Comparison of ENCODE assay signal across 13 cellular contexts in genomic region chr10:63553473-63553872, GRCh38. TPM values are rescaled to one million over a fixed set of nuclear protein-coding genes. Genes with fewer than 3 reads are reported as not detected.
DNase-seq lines count a peak whose midpoint lies in the region; ATAC-seq and TF ChIP-seq lines count a peak whose summit lies in the region.
"Had no signal": no experiment of that assay in that cellular context is flagged by ENCODE, and none has a peak within 500 bp of the region (broad histone marks: within the 10 kb centered on the region; RNA-seq: fewer than 3 reads in every experiment).

No MANE protein-coding gene starts in this region.

- H3K27me3 ChIP-seq in HCT116 (ENCODE audit: insufficient read depth, low read length) = no peaks in the 10 kb centered on the region
- H3K27me3 ChIP-seq: body of pancreas had no signal

- no peaks in the 10 kb centered on the region for H3K36me3 ChIP-seq in HCT116 (ENCODE audit: control insufficient read depth in 1 of 2, insufficient read depth in 2 of 2, low read length in 2 of 2)
- H3K36me3 ChIP-seq: lower lobe of right lung had no signal

- POLR2A ChIA-PET in HCT116 (lab: Charles Lee) = interaction anchor here (0.6 kb wide), 1 partner anchor 36 kb away, joined by 3 read pairs; no protein-coding TSS in a partner anchor

- no peaks in the 10 kb centered on the region for H3K9me2 ChIP-seq in HCT116 (ENCODE audit: insufficient read depth)

- RAD21 ChIA-PET in HCT116 (lab: Charles Lee; ENCODE audit: low non-redundant PET in 1 of 2, low total read pairs in 2 of 2, uncharacterized antibody in 2 of 2, unreplicated experiment in 2 of 2) = no interaction called here

- H3K27ac ChIP-seq in HCT116 (ENCODE audit: low read depth, low read length) = peak overlapping the region; percentile 84
- H3K27ac ChIP-seq: body of pancreas, lower lobe of right lung had no signal

- no peak overlapping the region for H2AFZ ChIP-seq in HCT116 (ENCODE audit: low read depth, low read length, poor library complexity, severe bottlenecking)

- DNase-seq in A172 (ENCODE audit: low spot score) = peak; percentile 28
- DNase-seq in HCT116 (ENCODE audit: low read depth, low spot score) = peak; percentile 23
- peak; percentile 57 for DNase-seq in fibroblast of villous mesenchyme (ENCODE audit: low read depth)
- no peak for DNase-seq in NCI-H226
- no peak for DNase-seq in occipital lobe (lab: John Stamatoyannopoulos, UW)
- DNase-seq: activated CD8-positive, alpha-beta T cell treated with anti-CD3 and anti-CD28 coated beads, Interleukin-2, amount 10 ng/mL, durations not matched to agents 7 days and 5 days; activated naive CD4-positive, alpha-beta T cell; body of pancreas; lower lobe of right lung; natural killer cell had no signal

- no peaks in the 10 kb centered on the region for H3K9me3 ChIP-seq in HCT116 (ENCODE audit: control insufficient read depth in 1 of 2, insufficient read depth in 1 of 2, low read depth in 1 of 2, low read length in 2 of 2)
- H3K9me3 ChIP-seq: body of pancreas, lower lobe of right lung had no signal

- BruUV-seq in HCT116 (replicated peaks; lab: Mats Ljungman, UMichigan) = no TSS peak

- no peak for TF ChIP-seq RAD21 in HCT116 (IDR thresholded peaks at IDR 0.05; ENCODE audit: low read depth)

- intact Hi-C loops in HCT116 (cut with micrococcal nuclease) = loop anchor here (2.0 to 10.0 kb wide), 2 partner anchors 161 to 285 kb away; no protein-coding TSS in a partner anchor

- no peaks in the 10 kb centered on the region for H4K20me1 ChIP-seq in HCT116 (ENCODE audit: insufficient read depth)

- peak overlapping the region; percentile 65 for H3K4me2 ChIP-seq in HCT116 (ENCODE audit: low read length)

- H3K4me3 ChIP-seq in HCT116 (replicated peaks in 1 of 2; ENCODE audit: low read depth in 1 of 2, low read length in 2 of 2) = peak overlapping the region; percentile 34 to 40
- 0 out of 2 replicates have a peak overlapping the region, but pooled peaks have one; percentile 11 for H3K4me3 ChIP-seq in WI38 (ENCODE audit: low read depth, low read length)
- H3K4me3 ChIP-seq in fibroblast of villous mesenchyme (ENCODE audit: low read depth, low read length) = no peak overlapping the region
- H3K4me3 ChIP-seq: body of pancreas, lower lobe of right lung had no signal

- H3K79me2 ChIP-seq in HCT116 (ENCODE audit: insufficient read depth, low read length) = peaks cover 81% of the 10 kb centered on the region

- TF ChIP-seq CTCF in HCT116 (IDR thresholded peaks at IDR 0.05 in 2 of 3, conservative IDR thresholded peaks at IDR 0.05 in 1 of 3; ENCODE audit: borderline replicate concordance in 1 of 3, insufficient read depth in 1 of 3, low read depth in 2 of 3, low read length in 2 of 3) (no peak), WI38 (IDR thresholded peaks at IDR 0.05; ENCODE audit: low read depth, low read length) (no peak), fibroblast of villous mesenchyme (IDR thresholded peaks at IDR 0.05; ENCODE audit: insufficient read depth, low read depth, low read length) (no peak)

- peaks cover 43 to 62% of the 10 kb centered on the region in 2 experiments for H3K4me1 ChIP-seq in HCT116 (ENCODE audit: control insufficient read depth in 1 of 2, insufficient read depth in 2 of 2, low read length in 2 of 2)
- H3K4me1 ChIP-seq: lower lobe of right lung had no signal

- ATAC-seq in HCT116 (peak; percentile 64), HG02981 (IDR thresholded peaks at IDR 0.05; ENCODE audit: unreplicated experiment) (no peak), GM21447 (IDR thresholded peaks at IDR 0.05; ENCODE audit: unreplicated experiment) (no peak)
- ATAC-seq: activated CD8-positive, alpha-beta T cell treated with anti-CD3 and anti-CD28 coated beads, Interleukin-2, amount 10 ng/mL, durations not matched to agents 7 days and 5 days; body of pancreas; natural killer cell had no signal

- H3K9ac ChIP-seq in HCT116 (ENCODE audit: low read length) = peak overlapping the region; percentile 58

- CTCF ChIA-PET in HCT116 (lab: Charles Lee) = no interaction called here

- no peak for TF ChIP-seq POLR2A in HCT116 (IDR thresholded peaks at IDR 0.05; ENCODE audit: borderline replicate concordance, extremely low read depth, insufficient read depth, insufficient read length)

TF ChIP-seq in HCT116, 20 proteins besides CTCF, POLR2A, EP300 and RAD21:
- TF ChIP-seq ZBTB33 (IDR thresholded peaks at IDR 0.05; ENCODE audit: extremely low read depth, insufficient replicate concordance, low read length) (no peak), EGR1 (IDR thresholded peaks at IDR 0.05; ENCODE audit: low read depth) (no peak), CBX3 (IDR thresholded peaks at IDR 0.05; ENCODE audit: low read depth) (no peak)

RNA-seq across cellular contexts. Expression of gene REEP3, which starts 32.3 kb away (rescaled TPM):
- 69.1 and 101 TPM in 2 replicates for total RNA-seq in A172 (2014; rRNA removed; shearing (Covaris generic))
- total RNA-seq in HCT116 (2021; ENCODE audit: unreplicated experiment) (41.3 TPM), fibroblast of villous mesenchyme (57.3 and 127 TPM in 2 replicates), occipital lobe (24.5 TPM)
- polyA plus RNA-seq in HCT116 (2012) = 5.6 and 7.4 TPM in 2 replicates

Comparison
In these comparisons a context has a peak if more than half of its experiments do, and no peak if none do; other contexts are left out.
1. DNase-seq: peak in A172 (single experiment), HCT116 (single experiment) and fibroblast of villous mesenchyme (single experiment); none in NCI-H226 (single experiment) and occipital lobe (single experiment).